Comparison of ENCODE assay signal across 1 cellular context in the genomic region with DNA sequence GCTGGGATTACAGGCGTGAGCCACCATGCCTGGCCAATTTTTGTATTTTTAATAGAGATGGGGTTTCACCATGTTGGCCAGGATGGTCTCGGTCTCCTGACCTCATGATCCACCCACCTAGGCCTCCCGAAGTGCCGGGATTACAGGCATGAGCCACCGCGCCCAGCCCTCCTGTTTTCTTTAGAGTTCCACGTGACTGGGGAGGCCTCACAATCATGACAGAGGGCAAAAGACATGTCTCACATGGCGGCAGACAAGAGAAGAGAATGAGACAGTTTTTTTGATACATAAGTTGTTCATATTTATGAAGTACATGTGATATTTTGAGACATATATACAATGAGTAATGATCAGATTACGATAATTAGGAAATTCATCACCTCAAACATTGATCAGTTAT.
TF ChIP-seq lines count a peak whose summit lies in the region.
"Not testable (repeated sequence)": the region's sequence is repeated elsewhere in the genome, so short reads cannot be mapped to it uniquely, and the experiment has no call there.

No MANE protein-coding gene starts in this region.

TF ChIP-seq in HepG2, 621 proteins besides CTCF, POLR2A, EP300 and RAD21:
- TF ChIP-seq, protein P1, sequence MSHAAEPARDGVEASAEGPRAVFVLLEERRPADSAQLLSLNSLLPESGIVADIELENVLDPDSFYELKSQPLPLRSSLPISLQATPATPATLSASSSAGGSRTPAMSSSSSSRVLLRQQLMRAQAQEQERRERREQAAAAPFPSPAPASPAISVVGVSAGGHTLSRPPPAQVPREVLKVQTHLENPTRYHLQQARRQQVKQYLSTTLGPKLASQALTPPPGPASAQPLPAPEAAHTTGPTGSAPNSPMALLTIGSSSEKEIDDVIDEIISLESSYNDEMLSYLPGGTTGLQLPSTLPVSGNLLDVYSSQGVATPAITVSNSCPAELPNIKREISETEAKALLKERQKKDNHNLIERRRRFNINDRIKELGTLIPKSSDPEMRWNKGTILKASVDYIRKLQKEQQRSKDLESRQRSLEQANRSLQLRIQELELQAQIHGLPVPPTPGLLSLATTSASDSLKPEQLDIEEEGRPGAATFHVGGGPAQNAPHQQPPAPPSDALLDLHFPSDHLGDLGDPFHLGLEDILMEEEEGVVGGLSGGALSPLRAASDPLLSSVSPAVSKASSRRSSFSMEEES (CRISPR knock-in tag; IDR thresholded peaks at IDR 0.05): 0 out of 2 replicates have a peak, but pooled peaks have one; percentile 34
- TF ChIP-seq, protein P2, sequence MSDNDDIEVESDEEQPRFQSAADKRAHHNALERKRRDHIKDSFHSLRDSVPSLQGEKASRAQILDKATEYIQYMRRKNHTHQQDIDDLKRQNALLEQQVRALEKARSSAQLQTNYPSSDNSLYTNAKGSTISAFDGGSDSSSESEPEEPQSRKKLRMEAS (IDR thresholded peaks at IDR 0.05): peak; percentile 32; the same call in 1 of the 2 replicates
- TF ChIP-seq ARNTL (CRISPR knock-in tag; IDR thresholded peaks at IDR 0.05) (peak; percentile 50; the same call in 1 of the 2 replicates), ZNF430 (CRISPR knock-in tag; IDR thresholded peaks at IDR 0.05) (peak; percentile 100), ZNF709 (CRISPR knock-in tag; IDR thresholded peaks at IDR 0.05) (0 out of 2 replicates have a peak, but pooled peaks have one; percentile 52), SAP130 (CRISPR knock-in tag; IDR thresholded peaks at IDR 0.05; ENCODE audit: low read depth) (peak; percentile 49; the same call in 1 of the 2 replicates), FOXK1 (CRISPR knock-in tag; IDR thresholded peaks at IDR 0.05; ENCODE audit: borderline replicate concordance, low read depth) (0 out of 2 replicates have a peak, but pooled peaks have one; percentile 18), ZFX (CRISPR knock-in tag; IDR thresholded peaks at IDR 0.05; ENCODE audit: low read depth) (peak; percentile 31; the same call in 1 of the 2 replicates), ZMYM3 (CRISPR knock-in tag; IDR thresholded peaks at IDR 0.05) (peak; percentile 47; the same call in 1 of the 2 replicates)
- TF ChIP-seq, protein P3, sequence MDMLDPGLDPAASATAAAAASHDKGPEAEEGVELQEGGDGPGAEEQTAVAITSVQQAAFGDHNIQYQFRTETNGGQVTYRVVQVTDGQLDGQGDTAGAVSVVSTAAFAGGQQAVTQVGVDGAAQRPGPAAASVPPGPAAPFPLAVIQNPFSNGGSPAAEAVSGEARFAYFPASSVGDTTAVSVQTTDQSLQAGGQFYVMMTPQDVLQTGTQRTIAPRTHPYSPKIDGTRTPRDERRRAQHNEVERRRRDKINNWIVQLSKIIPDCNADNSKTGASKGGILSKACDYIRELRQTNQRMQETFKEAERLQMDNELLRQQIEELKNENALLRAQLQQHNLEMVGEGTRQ (IDR thresholded peaks at IDR 0.05; ENCODE audit: low read depth, low read length): not testable (repeated sequence)
- TF ChIP-seq, protein P3 (CRISPR knock-in tag; IDR thresholded peaks at IDR 0.05; ENCODE audit: borderline replicate concordance): peak; percentile 52; the same call in 1 of the 2 replicates
- TF ChIP-seq, protein P4, sequence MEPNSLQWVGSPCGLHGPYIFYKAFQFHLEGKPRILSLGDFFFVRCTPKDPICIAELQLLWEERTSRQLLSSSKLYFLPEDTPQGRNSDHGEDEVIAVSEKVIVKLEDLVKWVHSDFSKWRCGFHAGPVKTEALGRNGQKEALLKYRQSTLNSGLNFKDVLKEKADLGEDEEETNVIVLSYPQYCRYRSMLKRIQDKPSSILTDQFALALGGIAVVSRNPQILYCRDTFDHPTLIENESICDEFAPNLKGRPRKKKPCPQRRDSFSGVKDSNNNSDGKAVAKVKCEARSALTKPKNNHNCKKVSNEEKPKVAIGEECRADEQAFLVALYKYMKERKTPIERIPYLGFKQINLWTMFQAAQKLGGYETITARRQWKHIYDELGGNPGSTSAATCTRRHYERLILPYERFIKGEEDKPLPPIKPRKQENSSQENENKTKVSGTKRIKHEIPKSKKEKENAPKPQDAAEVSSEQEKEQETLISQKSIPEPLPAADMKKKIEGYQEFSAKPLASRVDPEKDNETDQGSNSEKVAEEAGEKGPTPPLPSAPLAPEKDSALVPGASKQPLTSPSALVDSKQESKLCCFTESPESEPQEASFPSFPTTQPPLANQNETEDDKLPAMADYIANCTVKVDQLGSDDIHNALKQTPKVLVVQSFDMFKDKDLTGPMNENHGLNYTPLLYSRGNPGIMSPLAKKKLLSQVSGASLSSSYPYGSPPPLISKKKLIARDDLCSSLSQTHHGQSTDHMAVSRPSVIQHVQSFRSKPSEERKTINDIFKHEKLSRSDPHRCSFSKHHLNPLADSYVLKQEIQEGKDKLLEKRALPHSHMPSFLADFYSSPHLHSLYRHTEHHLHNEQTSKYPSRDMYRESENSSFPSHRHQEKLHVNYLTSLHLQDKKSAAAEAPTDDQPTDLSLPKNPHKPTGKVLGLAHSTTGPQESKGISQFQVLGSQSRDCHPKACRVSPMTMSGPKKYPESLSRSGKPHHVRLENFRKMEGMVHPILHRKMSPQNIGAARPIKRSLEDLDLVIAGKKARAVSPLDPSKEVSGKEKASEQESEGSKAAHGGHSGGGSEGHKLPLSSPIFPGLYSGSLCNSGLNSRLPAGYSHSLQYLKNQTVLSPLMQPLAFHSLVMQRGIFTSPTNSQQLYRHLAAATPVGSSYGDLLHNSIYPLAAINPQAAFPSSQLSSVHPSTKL (CRISPR knock-in tag; IDR thresholded peaks at IDR 0.05): peak; percentile 26; the same call in 1 of the 2 replicates
- TF ChIP-seq, protein P5, sequence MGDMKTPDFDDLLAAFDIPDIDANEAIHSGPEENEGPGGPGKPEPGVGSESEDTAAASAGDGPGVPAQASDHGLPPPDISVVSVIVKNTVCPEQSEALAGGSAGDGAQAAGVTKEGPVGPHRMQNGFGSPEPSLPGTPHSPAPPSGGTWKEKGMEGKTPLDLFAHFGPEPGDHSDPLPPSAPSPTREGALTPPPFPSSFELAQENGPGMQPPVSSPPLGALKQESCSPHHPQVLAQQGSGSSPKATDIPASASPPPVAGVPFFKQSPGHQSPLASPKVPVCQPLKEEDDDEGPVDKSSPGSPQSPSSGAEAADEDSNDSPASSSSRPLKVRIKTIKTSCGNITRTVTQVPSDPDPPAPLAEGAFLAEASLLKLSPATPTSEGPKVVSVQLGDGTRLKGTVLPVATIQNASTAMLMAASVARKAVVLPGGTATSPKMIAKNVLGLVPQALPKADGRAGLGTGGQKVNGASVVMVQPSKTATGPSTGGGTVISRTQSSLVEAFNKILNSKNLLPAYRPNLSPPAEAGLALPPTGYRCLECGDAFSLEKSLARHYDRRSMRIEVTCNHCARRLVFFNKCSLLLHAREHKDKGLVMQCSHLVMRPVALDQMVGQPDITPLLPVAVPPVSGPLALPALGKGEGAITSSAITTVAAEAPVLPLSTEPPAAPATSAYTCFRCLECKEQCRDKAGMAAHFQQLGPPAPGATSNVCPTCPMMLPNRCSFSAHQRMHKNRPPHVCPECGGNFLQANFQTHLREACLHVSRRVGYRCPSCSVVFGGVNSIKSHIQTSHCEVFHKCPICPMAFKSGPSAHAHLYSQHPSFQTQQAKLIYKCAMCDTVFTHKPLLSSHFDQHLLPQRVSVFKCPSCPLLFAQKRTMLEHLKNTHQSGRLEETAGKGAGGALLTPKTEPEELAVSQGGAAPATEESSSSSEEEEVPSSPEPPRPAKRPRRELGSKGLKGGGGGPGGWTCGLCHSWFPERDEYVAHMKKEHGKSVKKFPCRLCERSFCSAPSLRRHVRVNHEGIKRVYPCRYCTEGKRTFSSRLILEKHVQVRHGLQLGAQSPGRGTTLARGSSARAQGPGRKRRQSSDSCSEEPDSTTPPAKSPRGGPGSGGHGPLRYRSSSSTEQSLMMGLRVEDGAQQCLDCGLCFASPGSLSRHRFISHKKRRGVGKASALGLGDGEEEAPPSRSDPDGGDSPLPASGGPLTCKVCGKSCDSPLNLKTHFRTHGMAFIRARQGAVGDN (CRISPR knock-in tag; IDR thresholded peaks at IDR 0.05): peak; percentile 36; the same call in 1 of the 2 replicates
- TF ChIP-seq, protein P6, sequence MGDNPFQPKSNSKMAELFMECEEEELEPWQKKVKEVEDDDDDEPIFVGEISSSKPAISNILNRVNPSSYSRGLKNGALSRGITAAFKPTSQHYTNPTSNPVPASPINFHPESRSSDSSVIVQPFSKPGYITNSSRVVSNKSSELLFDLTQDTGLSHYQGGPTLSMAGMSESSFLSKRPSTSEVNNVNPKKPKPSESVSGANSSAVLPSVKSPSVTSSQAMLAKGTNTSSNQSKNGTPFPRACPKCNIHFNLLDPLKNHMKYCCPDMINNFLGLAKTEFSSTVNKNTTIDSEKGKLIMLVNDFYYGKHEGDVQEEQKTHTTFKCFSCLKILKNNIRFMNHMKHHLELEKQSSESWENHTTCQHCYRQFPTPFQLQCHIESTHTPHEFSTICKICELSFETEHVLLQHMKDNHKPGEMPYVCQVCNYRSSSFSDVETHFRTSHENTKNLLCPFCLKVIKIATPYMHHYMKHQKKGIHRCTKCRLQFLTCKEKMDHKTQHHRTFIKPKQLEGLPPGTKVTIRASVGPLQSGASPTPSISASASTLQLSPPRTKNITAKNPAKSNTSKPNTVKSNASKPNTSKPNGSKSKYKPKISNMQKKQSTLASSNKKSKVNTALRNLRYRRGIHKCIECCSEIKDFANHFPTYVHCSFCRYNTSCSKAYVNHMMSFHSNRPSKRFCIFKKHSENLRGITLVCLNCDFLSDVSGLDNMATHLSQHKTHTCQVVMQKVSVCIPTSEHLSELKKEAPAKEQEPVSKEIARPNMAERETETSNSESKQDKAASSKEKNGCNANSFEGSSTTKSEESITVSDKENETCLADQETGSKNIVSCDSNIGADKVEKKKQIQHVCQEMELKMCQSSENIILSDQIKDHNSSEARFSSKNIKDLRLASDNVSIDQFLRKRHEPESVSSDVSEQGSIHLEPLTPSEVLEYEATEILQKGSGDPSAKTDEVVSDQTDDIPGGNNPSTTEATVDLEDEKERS (CRISPR knock-in tag; IDR thresholded peaks at IDR 0.05): peak; percentile 45; the same call in 1 of the 2 replicates
